Comparison of ENCODE assay signal across 8 cellular contexts in genomic region chr2:226031962-226032441, GRCh38.
A peak's percentile ranks its signal among the peaks of the same experiment; 100 is the strongest.
DNase-seq lines count a peak whose midpoint lies in the region; ATAC-seq and TF ChIP-seq lines count a peak whose summit lies in the region.

No MANE protein-coding gene starts in this region.

- H3K9ac ChIP-seq in GM23248, result peak overlapping the region; percentile 56

- intact Hi-C loops in heart left ventricle (cut with DNase I), result loop anchor here in 2 of 10 donors (2.0 to 5.0 kb wide), 2 partner anchors 769 to 770 kb away; no protein-coding TSS in a partner anchor

- peaks cover 11% of the 10 kb centered on the region for H3K4me1 ChIP-seq in GM23248 (ENCODE audit: insufficient read depth)
- H3K4me1 ChIP-seq in heart left ventricle, result peaks cover 0 to 16% (median 0%) of the 10 kb centered on the region in 12 donors

- H3K36me3 ChIP-seq in GM23248 (ENCODE audit: low read depth) (no peaks in the 10 kb centered on the region), heart left ventricle (no peaks in the 10 kb centered on the region)

- DNase-seq in GM23248, result peak; percentile 39
- DNase-seq in heart left ventricle, result no peak
- DNase-seq in retinal pigment epithelial cell (ENCODE audit: low read depth), result no peak
- DNase-seq in NCI-H345 treated with DMSO at 0.1 percent for 48 hours (lab: John Stamatoyannopoulos, UW; ENCODE audit: unreplicated experiment), result no peak
- DNase-seq in NCI-H510A treated with DMSO at 0.1 percent for 48 hours (lab: John Stamatoyannopoulos, UW), result no peak
- DNase-seq in GM10266 (ENCODE audit: extremely low spot score), result no peak

- H3K9me3 ChIP-seq in GM23248 (ENCODE audit: low read depth) (no peaks in the 10 kb centered on the region), heart left ventricle (no peaks in the 10 kb centered on the region)

- H3K9me2 ChIP-seq in GM23248 (ENCODE audit: insufficient read depth), result no peaks in the 10 kb centered on the region

- H3K4me3 ChIP-seq in GM23248 (peak overlapping the region; percentile 75), heart left ventricle (peak overlapping the region in 8 of 12 donors; percentile 55 to 73 (median 59)), retinal pigment epithelial cell (ENCODE audit: low read length) (peak overlapping the region; percentile 76)

- H3K79me2 ChIP-seq in GM23248 (ENCODE audit: insufficient read depth), result no peaks in the 10 kb centered on the region

- peaks cover 14% of the 10 kb centered on the region for H3F3A ChIP-seq in GM23248 (ENCODE audit: insufficient read depth)

- in situ Hi-C loops in GM23248 (cut with MboI), result no loop called here

- TF ChIP-seq CTCF in VCaP (conservative IDR thresholded peaks at IDR 0.05) (no peak), heart left ventricle (IDR thresholded peaks at IDR 0.05) (no peak), retinal pigment epithelial cell (conservative IDR thresholded peaks at IDR 0.05; ENCODE audit: low read depth, low read length) (no peak), GM10266 (IDR thresholded peaks at IDR 0.05; ENCODE audit: control insufficient read depth, insufficient read depth, low read depth, missing control alignments) (no peak)

- H4K20me1 ChIP-seq in GM23248 (ENCODE audit: insufficient read depth), result no peaks in the 10 kb centered on the region

- TF ChIP-seq POLR2A in heart left ventricle (IDR thresholded peaks at IDR 0.05), result no peak

- WGBS in GM23248 (ENCODE audit: low coverage in 1 of 2, low lambda C conversion rate in 2 of 2, missing lambda C conversion rate in 2 of 2), 2 experiments, result 8 to 9% methylated on average over 2 of the region's 2 CpGs
- 21 to 26% (median 23%) methylated on average over 2 of the region's 2 CpGs for WGBS in heart left ventricle, 4 donors

- H2AFZ ChIP-seq in GM23248, result peak overlapping the region; percentile 91

- ATAC-seq in heart left ventricle, result peak in 1 of 4 donors; percentile 37
- ATAC-seq in HG03571 (IDR thresholded peaks at IDR 0.05; ENCODE audit: unreplicated experiment), result no peak

- H3K27ac ChIP-seq in GM23248 (no peak overlapping the region), VCaP (peak overlapping the region; percentile 88), heart left ventricle (peak overlapping the region in 5 of 12 donors; percentile 42 to 72 (median 61))

- H3K4me2 ChIP-seq in GM23248 (ENCODE audit: unreplicated experiment), result peak overlapping the region; percentile 98

- H3K27me3 ChIP-seq in GM23248 (replicated peaks; ENCODE audit: insufficient read depth) (no peaks in the 10 kb centered on the region), heart left ventricle (no peaks in the 10 kb centered on the region)
